Comparison of ENCODE assay signal across 8 cellular contexts in the genomic region with DNA sequence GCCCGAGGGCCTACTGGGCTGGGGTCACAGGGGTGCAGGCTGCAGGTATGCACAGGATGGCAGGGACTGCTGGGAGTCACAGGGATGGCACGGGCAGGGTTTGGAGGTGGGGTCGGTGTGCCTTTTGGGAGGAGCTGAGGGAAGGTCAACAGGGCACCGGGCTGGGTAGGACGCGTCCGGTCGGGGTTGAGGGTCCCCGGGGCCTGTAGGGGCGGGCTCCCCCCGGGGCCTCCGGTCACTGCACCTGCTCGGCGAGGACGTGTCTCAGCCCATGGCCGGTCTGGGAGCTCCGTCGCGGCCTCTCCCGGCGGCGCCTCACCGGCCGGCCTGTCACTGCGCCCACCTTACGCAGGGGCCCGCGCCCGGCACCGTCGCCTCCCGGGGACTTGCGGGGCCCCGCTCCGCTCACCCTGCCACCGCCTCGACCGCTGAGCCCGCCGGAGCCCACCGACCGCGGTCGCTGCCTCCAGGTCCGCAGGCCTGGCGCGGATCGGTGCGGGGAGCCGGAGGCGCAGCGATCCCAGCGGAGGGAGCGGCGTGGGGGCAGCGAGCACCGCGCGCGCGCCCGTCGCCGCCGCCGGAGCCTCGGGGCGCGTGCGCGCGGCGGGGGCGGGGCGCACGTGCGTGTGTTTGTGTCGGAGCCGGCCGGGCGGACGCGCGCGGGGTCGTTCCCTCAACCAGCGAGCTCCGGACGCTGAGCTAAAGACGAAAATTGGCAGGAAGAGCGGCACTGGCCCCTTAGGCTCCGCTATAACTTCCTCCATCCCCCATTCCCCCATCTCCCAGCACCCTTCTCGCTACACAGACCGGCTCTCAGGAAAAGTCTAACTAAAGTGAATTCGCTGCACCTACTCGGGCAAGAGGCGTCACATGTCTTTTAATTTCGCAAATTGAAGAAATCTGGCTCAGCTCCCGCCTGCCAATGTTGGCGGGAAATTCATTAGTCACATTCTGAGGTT. TPM values are rescaled to one million over a fixed set of nuclear protein-coding genes. Genes with fewer than 3 reads are reported as not detected.
A peak's percentile ranks its signal among the peaks of the same experiment; 100 is the strongest.
DNase-seq lines count a peak whose midpoint lies in the region; ATAC-seq, FAIRE-seq and TF ChIP-seq lines count a peak whose summit lies in the region.

AMIGO1 (minus strand) TSS at position 552 of the 959 bp plus-strand sequence. CDS start 815 bp downstream, outside the sequence.

- no peak for TF ChIP-seq EP300 in HepG2 (IDR thresholded peaks at IDR 0.05; ENCODE audit: low read depth in 2 of 2, low read length in 2 of 2)
- TF ChIP-seq EP300 in HepG2 (CRISPR knock-in tag; IDR thresholded peaks at IDR 0.05; ENCODE audit: borderline replicate concordance): no peak

- 3% methylated on average over 8 of the region's 100 CpGs for WGBS in HepG2 (ENCODE audit: low lambda C conversion rate)

- peak within 1 kb of the TSS; percentile 49 for H3K9ac ChIP-seq in HepG2 (ENCODE audit: insufficient read depth, low read depth, low read length)

- no peaks in the 10 kb centered on the region for H3K36me3 ChIP-seq in HepG2 (replicated peaks in 1 of 2; ENCODE audit: control insufficient read depth in 1 of 2, insufficient read depth in 2 of 2, low read length in 2 of 2)

- peak; percentile 39 for TF ChIP-seq POLR2A in GM19099 (IDR thresholded peaks at IDR 0.05; ENCODE audit: extremely low read depth, insufficient read length, low read depth)
- TF ChIP-seq POLR2A in NB4 (IDR thresholded peaks at IDR 0.05; ENCODE audit: extremely low read depth, insufficient read length): no peak
- no peak for TF ChIP-seq POLR2A in HepG2 (IDR thresholded peaks at IDR 0.05; ENCODE audit: insufficient read depth in 1 of 2, low read depth in 2 of 2, low read length in 2 of 2)

- no peak within 1 kb of the TSS for H3K27ac ChIP-seq in HepG2 (ENCODE audit: extremely low read length, insufficient read depth, low read length)

- CTCF ChIA-PET in HepG2 (lab: Yijun Ruan, JAX; ENCODE audit: low intra/inter-chr PET ratio, low total read pairs): no interaction called here

- H4K20me1 ChIP-seq in HepG2 (ENCODE audit: insufficient read depth, low read length): no peaks in the 10 kb centered on the region

- no peaks in the 10 kb centered on the region for H3K79me2 ChIP-seq in HepG2 (ENCODE audit: insufficient read depth, low read length)

- no peak within 1 kb of the TSS for H2AFZ ChIP-seq in HepG2 (ENCODE audit: low read length)

- ATAC-seq in HepG2 (peak; percentile 79), GM18517 (IDR thresholded peaks at IDR 0.05; ENCODE audit: unreplicated experiment) (no peak)

- peaks cover 18% of the 10 kb centered on the region for H3K4me1 ChIP-seq in HepG2 (ENCODE audit: insufficient read depth, low read length)

- intact Hi-C loops in HepG2 (cut with micrococcal nuclease; ENCODE audit: unreplicated experiment): no loop called here

- no peak for TF ChIP-seq CTCF in NB4 (IDR thresholded peaks at IDR 0.05; ENCODE audit: low read depth, low read length)
- no peak for TF ChIP-seq CTCF in choroid plexus epithelial cell (conservative IDR thresholded peaks at IDR 0.05; ENCODE audit: low read depth, low read length)
- TF ChIP-seq CTCF in HepG2 (CRISPR knock-in tag; IDR thresholded peaks at IDR 0.05): no peak

- in situ Hi-C loops in HepG2 (cut with HindIII; ENCODE audit: extremely low pct_ligation_motif_present, low pct_unique_long_range_greater_than_20kb): no loop called here

- DNase-seq in AG08396 (ENCODE audit: low spot score) (peak; percentile 91), NB4 (ENCODE audit: low read depth) (peak; percentile 81), choroid plexus epithelial cell (ENCODE audit: low read depth) (peak; percentile 26), HepG2 (ENCODE audit: low spot score) (no peak)
- DNase-seq in activated CD4-positive, alpha-beta T cell treated with anti-CD3 and anti-CD28 coated beads for 1 hour: peak; percentile 44
- peak; percentile 45 to 63 for DNase-seq in stimulated activated CD4-positive, alpha-beta T cell treated with anti-CD3 and anti-CD28 coated beads, Interleukin-4, amount 100 ng/mL, for 48 hours (ENCODE audit: low read depth in 2 of 2)

- no TSS peak for BruUV-seq in HepG2 (replicated peaks; lab: Mats Ljungman, UMichigan)

- FAIRE-seq in HepG2 (lab: Jason Lieb, UNC): no peak

- peaks cover 0 to 18% of the 10 kb centered on the region in 2 experiments; a peak in 3 of 5 replicates for H3K27me3 ChIP-seq in HepG2 (ENCODE audit: control insufficient read depth in 1 of 2, insufficient read depth in 2 of 2, low read length in 2 of 2)

- H3K4me3 ChIP-seq in NB4 (ENCODE audit: low read depth, low read length) (peak within 1 kb of the TSS; percentile 66), choroid plexus epithelial cell (ENCODE audit: low read depth, low read length) (peak within 1 kb of the TSS; percentile 64), HepG2 (replicated peaks in 1 of 3; ENCODE audit: insufficient read depth in 1 of 3, low read depth in 2 of 3, low read length in 3 of 3) (peak within 1 kb of the TSS; percentile 51 to 75 (median 54); a peak in 5 of 6 replicates)

- TF ChIP-seq RAD21 in HepG2 (CRISPR knock-in tag; IDR thresholded peaks at IDR 0.05): no peak

- POLR2A ChIA-PET in HepG2 (lab: Yijun Ruan, JAX): interaction anchor here (1.1 to 1.8 kb wide), 5 partner anchors 15 to 254 kb away, joined by 4 to 8 read pairs (median 6); partner anchors contain the start of genes ATXN7L2, CYB561D1, EPS8L3 and GNAI3

- H3K4me2 ChIP-seq in HepG2 (ENCODE audit: low read depth, low read length): peak within 1 kb of the TSS; percentile 84

- no peaks in the 10 kb centered on the region for H3K9me3 ChIP-seq in HepG2 (ENCODE audit: low read length)

TF ChIP-seq in HepG2, 621 proteins besides CTCF, POLR2A, EP300 and RAD21 (continues in another document):
- TF ChIP-seq FOXA3 (CRISPR knock-in tag; IDR thresholded peaks at IDR 0.05) (no peak), ZNF503 (CRISPR knock-in tag; IDR thresholded peaks at IDR 0.05) (no peak), NCOA2 (CRISPR knock-in tag; IDR thresholded peaks at IDR 0.05) (no peak), PHF8 (CRISPR knock-in tag; IDR thresholded peaks at IDR 0.05) (0 out of 2 replicates have a peak, but pooled peaks have one; percentile 35), FLYWCH1 (CRISPR knock-in tag; IDR thresholded peaks at IDR 0.05) (no peak), ZNF530 (CRISPR knock-in tag; IDR thresholded peaks at IDR 0.05; ENCODE audit: low read depth) (no peak), THAP11 (CRISPR knock-in tag; IDR thresholded peaks at IDR 0.05) (0 out of 2 replicates have a peak, but pooled peaks have one; percentile 21), NFYC (CRISPR knock-in tag; IDR thresholded peaks at IDR 0.05) (no peak)
- TF ChIP-seq, protein P1, sequence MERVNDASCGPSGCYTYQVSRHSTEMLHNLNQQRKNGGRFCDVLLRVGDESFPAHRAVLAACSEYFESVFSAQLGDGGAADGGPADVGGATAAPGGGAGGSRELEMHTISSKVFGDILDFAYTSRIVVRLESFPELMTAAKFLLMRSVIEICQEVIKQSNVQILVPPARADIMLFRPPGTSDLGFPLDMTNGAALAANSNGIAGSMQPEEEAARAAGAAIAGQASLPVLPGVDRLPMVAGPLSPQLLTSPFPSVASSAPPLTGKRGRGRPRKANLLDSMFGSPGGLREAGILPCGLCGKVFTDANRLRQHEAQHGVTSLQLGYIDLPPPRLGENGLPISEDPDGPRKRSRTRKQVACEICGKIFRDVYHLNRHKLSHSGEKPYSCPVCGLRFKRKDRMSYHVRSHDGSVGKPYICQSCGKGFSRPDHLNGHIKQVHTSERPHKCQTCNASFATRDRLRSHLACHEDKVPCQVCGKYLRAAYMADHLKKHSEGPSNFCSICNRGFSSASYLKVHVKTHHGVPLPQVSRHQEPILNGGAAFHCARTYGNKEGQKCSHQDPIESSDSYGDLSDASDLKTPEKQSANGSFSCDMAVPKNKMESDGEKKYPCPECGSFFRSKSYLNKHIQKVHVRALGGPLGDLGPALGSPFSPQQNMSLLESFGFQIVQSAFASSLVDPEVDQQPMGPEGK (CRISPR knock-in tag; IDR thresholded peaks at IDR 0.05): no peak

RNA-seq across cellular contexts. Expression of gene AMIGO1, which starts in this region (rescaled TPM):
- total RNA-seq in HepG2 (2016; rRNA removed; fragmentation: Illumina TruSeq; extraction: Trizol): 1.00 and 1.3 TPM in 2 replicates
- total RNA-seq in HepG2 (2016; cell fraction: cytosol; rRNA removed; fragmentation: Illumina TruSeq; extraction: Trizol; ENCODE audit: low read depth): 0.18 and 0.20 TPM in 2 replicates
- total RNA-seq in HepG2 (2016; cell fraction: insoluble cytoplasmic fraction; rRNA removed; fragmentation: Illumina TruSeq; extraction: Trizol): 0.86 and 1.2 TPM in 2 replicates
- 0.80 and 0.83 TPM in 2 replicates for total RNA-seq in HepG2 (2016; cell fraction: membrane; rRNA removed; fragmentation: Illumina TruSeq; extraction: Trizol)
- 1.3 and 1.4 TPM in 2 replicates for total RNA-seq in HepG2 (2016; cell fraction: nucleus; rRNA removed; fragmentation: Illumina TruSeq; extraction: Trizol)
- 0.40 and 0.85 TPM in 2 replicates for polyA plus RNA-seq in HepG2 (2011; rRNA removed)
- polyA plus RNA-seq in HepG2 (2011; cell fraction: cytosol; rRNA removed): 0.47 and 0.56 TPM in 2 replicates
- polyA plus RNA-seq in HepG2 (2011; cell fraction: nucleus; rRNA removed): 0.59 and 0.66 TPM in 2 replicates
- 0.91 and 1.3 TPM in 2 replicates for polyA plus RNA-seq in HepG2 (2012)
- polyA plus RNA-seq in HepG2 (2016; cell fraction: cytosol; fragmentation: Illumina TruSeq; extraction: Trizol; ENCODE audit: low read depth): 0.20 TPM in 2 replicates
- polyA plus RNA-seq in HepG2 (2016; cell fraction: insoluble cytoplasmic fraction; fragmentation: Illumina TruSeq; extraction: Trizol; ENCODE audit: low read depth): 0.64 and 0.81 TPM in 2 replicates
- 0.51 and 0.61 TPM in 2 replicates for polyA plus RNA-seq in HepG2 (2016; cell fraction: membrane; fragmentation: Illumina TruSeq; extraction: Trizol; ENCODE audit: low read depth)
- 1.6 and 2.2 TPM in 2 replicates for polyA plus RNA-seq in HepG2 (2016; cell fraction: nucleus; fragmentation: Illumina TruSeq; extraction: Trizol; ENCODE audit: insufficient read depth, low read depth)
- 1.2 and 1.7 TPM in 2 replicates for polyA minus RNA-seq in HepG2 (2011; rRNA and poly(A)+ RNA removed; ENCODE audit: low replicate concordance)
- polyA minus RNA-seq in HepG2 (2011; cell fraction: cytosol; rRNA and poly(A)+ RNA removed): 0.35 and 0.89 TPM in 2 replicates
- polyA minus RNA-seq in HepG2 (2011; cell fraction: nucleus; rRNA and poly(A)+ RNA removed): 0.39 and 0.62 TPM in 2 replicates
